Comparison of ENCODE assay signal across 30 cellular contexts in genomic region chr7:29572543-29572942, GRCh38. TPM values are rescaled to one million over a fixed set of nuclear protein-coding genes. Genes with fewer than 3 reads are reported as not detected.
"Had no signal": no experiment of that assay in that cellular context is flagged by ENCODE, and none has a peak within 500 bp of the region (broad histone marks: within the 10 kb centered on the region; RNA-seq: fewer than 3 reads in every experiment).

No MANE protein-coding gene starts in this region.

- H3K36me3 ChIP-seq: neural progenitor cell, ovary, right lobe of liver, sigmoid colon, spleen, suprapubic skin, transverse colon, upper lobe of right lung, uterus had no signal

- H3K4me1 ChIP-seq: parathyroid adenoma, psoas muscle, right lobe of liver, sigmoid colon, spleen, suprapubic skin, testis, tibial artery, upper lobe of right lung, uterus had no signal

- H3K79me2 ChIP-seq: parathyroid adenoma had no signal

- H3K4me3 ChIP-seq: neural progenitor cell, ovary, psoas muscle, right lobe of liver, sigmoid colon, smooth muscle cell, spleen, suprapubic skin, testis, tibial artery, transverse colon, upper lobe of right lung, uterus had no signal

- H2AFZ ChIP-seq: neural progenitor cell, parathyroid adenoma had no signal

- H3K9me3 ChIP-seq: ovary, psoas muscle, right lobe of liver, testis had no signal

- H3K27ac ChIP-seq: neural progenitor cell, ovary, parathyroid adenoma, psoas muscle, right lobe of liver, sigmoid colon, spleen, suprapubic skin, testis, tibial artery, transverse colon, upper lobe of right lung, uterus had no signal

- H3K4me2 ChIP-seq: neural progenitor cell, smooth muscle cell had no signal

- ATAC-seq: natural killer cell; psoas muscle; right cardiac atrium; right lobe of liver; stimulated activated memory B cell treated with anti-CD40 and anti-IgM and Interleukin-4, amounts not matched to agents 10 μg/mL and 1 μg/mL and 100 μg/mL, for 72 hours; stimulated activated naive CD8-positive, alpha-beta T cell treated with anti-CD3 and anti-CD28 coated beads, Interleukin-15, amount 100 ng/mL, for 72 hours; stimulated activated naive CD8-positive, alpha-beta T cell treated with anti-CD3 and anti-CD28 coated beads, Interleukin-15, Interleukin-2, amounts not matched to agents 100 U/mL and 50 U/mL, for 24 hours; upper lobe of right lung had no signal

- DNase-seq: natural killer cell; occipital lobe; ovary; posterior cingulate gyrus; psoas muscle; right cardiac atrium; right lobe of liver; sigmoid colon; spleen; stimulated activated CD4-positive, alpha-beta T cell treated with anti-CD3 and anti-CD28 coated beads, Interleukin-12 subunit alpha, Interleukin-12 subunit beta, amount 100 ng/mL, for 4 hours; stimulated activated CD4-positive, alpha-beta T cell treated with anti-CD3 and anti-CD28 coated beads, Interleukin-1b, Interleukin-23, amount 100 ng/mL, for 48 hours; stimulated activated CD4-positive, alpha-beta T cell treated with anti-CD3 and anti-CD28 coated beads, Interleukin-4, amount 100 ng/mL, for 1 hour; stimulated activated CD4-positive, alpha-beta T cell treated with anti-CD3 and anti-CD28 coated beads, Interleukin-4, amount 100 ng/mL, for 4 hours; stimulated activated CD8-positive, alpha-beta memory T cell treated with anti-CD3 and anti-CD28 coated beads, Interleukin-4, amount 100 ng/mL, for 48 hours; stimulated activated naive CD4-positive, alpha-beta T cell; stimulated activated naive CD8-positive, alpha-beta T cell treated with anti-CD3 and anti-CD28 coated beads, Interleukin-15, amount 100 ng/mL, for 72 hours; stimulated activated naive CD8-positive, alpha-beta T cell treated with anti-CD3 and anti-CD28 coated beads, Interleukin-15, Interleukin-2, amounts not matched to agents 100 U/mL and 50 U/mL, for 24 hours; substantia nigra; testis; tibial artery; transverse colon; upper lobe of right lung; uterus had no signal

- H3K27me3 ChIP-seq: neural progenitor cell, ovary, right lobe of liver, testis, uterus had no signal

RNA-seq across cellular contexts. Expression of gene PRR15, which starts 8.9 kb away (rescaled TPM):
- total RNA-seq: natural killer cell, occipital lobe, skeletal muscle tissue, spleen had no signal
- polyA plus RNA-seq: neural cell had no signal
